Comparison of ENCODE assay signal across 8 cellular contexts in the genomic region with DNA sequence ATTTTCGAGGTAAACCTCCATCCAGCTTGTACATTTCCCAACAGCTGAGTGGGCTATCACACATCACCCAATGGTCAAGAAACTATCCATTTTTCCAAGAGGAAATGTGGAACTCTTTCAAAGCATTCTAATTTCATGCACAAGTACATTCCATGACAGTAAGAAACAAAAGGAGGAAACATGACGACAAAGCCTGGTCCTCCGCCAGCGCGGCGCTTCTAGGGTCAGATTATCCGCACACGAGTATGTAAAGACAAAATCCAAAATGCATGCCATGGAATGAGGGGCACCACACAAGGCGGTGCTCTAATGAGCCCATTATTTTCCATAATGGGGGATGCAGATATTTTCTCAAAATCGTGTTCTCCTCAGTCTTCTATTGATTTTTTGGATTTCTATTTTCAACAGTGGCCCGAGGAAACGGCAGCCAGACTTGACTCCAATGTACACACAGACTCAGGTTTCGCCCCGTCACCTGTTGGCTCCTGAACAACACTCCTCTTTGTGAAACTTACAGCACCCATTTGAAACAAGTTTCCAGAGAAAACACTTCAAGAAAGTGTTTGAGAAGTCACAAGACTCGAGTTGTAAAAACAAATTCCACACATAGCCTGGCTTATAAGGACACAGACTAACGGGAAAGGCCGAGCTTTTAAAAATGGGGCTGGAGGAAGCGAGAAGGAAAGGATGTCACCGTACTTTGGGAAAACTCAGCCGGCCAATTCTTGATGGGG.
DNase-seq lines count a peak whose midpoint lies in the region; ATAC-seq and TF ChIP-seq lines count a peak whose summit lies in the region.

No MANE protein-coding gene starts in this region.

- TF ChIP-seq POLR2A in adrenal gland (IDR thresholded peaks at IDR 0.05), result no peak

- WGBS in adrenal gland, 4 donors, result 33 to 44% (median 42%) methylated on average over 20 of the region's 20 CpGs

- no peaks in the 10 kb centered on the region for H3K27me3 ChIP-seq in cardiac muscle cell
- H3K27me3 ChIP-seq in adrenal gland, result no peaks in the 10 kb centered on the region
- no peaks in the 10 kb centered on the region for H3K27me3 ChIP-seq in stomach smooth muscle (ENCODE audit: control insufficient read depth in 1 of 2, insufficient read depth in 2 of 2, low read length in 2 of 2)

- peak overlapping the region; percentile 95 for H3K27ac ChIP-seq in cardiac muscle cell
- peak overlapping the region in 4 of 5 donors; percentile 33 to 89 (median 70) for H3K27ac ChIP-seq in adrenal gland
- H3K27ac ChIP-seq in stomach smooth muscle (ENCODE audit: low read length), result peak overlapping the region; percentile 69

- H3K4me3 ChIP-seq in cardiac muscle cell, result peak overlapping the region; percentile 78
- H3K4me3 ChIP-seq in adrenal gland, result peak overlapping the region in 2 of 4 donors; percentile 47 to 72
- H3K4me3 ChIP-seq in stomach smooth muscle (ENCODE audit: low read length in 2 of 2), result peak overlapping the region; percentile 78 to 92

- H3K9ac ChIP-seq in stomach smooth muscle (ENCODE audit: low read length in 2 of 2), result peak overlapping the region; percentile 63 to 66

- no peak for ATAC-seq in HG03159 (IDR thresholded peaks at IDR 0.05; ENCODE audit: unreplicated experiment)

- no peaks in the 10 kb centered on the region for H3K9me3 ChIP-seq in cardiac muscle cell (ENCODE audit: low read depth)
- H3K9me3 ChIP-seq in adrenal gland (replicated peaks in 1 of 3), result no peaks in the 10 kb centered on the region
- no peaks in the 10 kb centered on the region for H3K9me3 ChIP-seq in stomach smooth muscle (ENCODE audit: control insufficient read depth in 2 of 2, low read length in 2 of 2)

- no peak for TF ChIP-seq CTCF in cardiac muscle cell (IDR thresholded peaks at IDR 0.05; ENCODE audit: low read depth, low read length)
- no peak for TF ChIP-seq CTCF in adrenal gland (IDR thresholded peaks at IDR 0.05)

- peaks cover 50% of the 10 kb centered on the region for H3K4me1 ChIP-seq in cardiac muscle cell (ENCODE audit: low read depth)
- H3K4me1 ChIP-seq in adrenal gland (replicated peaks in 1 of 2), result peaks cover 8 to 16% of the 10 kb centered on the region in 2 donors
- peaks cover 11% of the 10 kb centered on the region for H3K4me1 ChIP-seq in stomach smooth muscle (ENCODE audit: control insufficient read depth, insufficient read depth, low read length)

- H3K36me3 ChIP-seq in cardiac muscle cell (no peaks in the 10 kb centered on the region), adrenal gland (replicated peaks in 1 of 2) (no peaks in the 10 kb centered on the region), stomach smooth muscle (ENCODE audit: control insufficient read depth in 2 of 2, insufficient read depth in 2 of 2, low read length in 2 of 2) (no peaks in the 10 kb centered on the region)

- DNase-seq in cardiac muscle cell (ENCODE audit: low read depth in 1 of 2, low spot score in 1 of 2) (peak; percentile 40 to 81), cardiac septum (ENCODE audit: low spot score) (no peak), adrenal gland (peak; percentile 18 to 85 (median 49)), islet precursor cell (peak; percentile 64), DMS153 (lab: John Stamatoyannopoulos, UW) (no peak)
- no peak for DNase-seq in stimulated activated CD4-positive, alpha-beta T cell treated with anti-CD3 and anti-CD28 coated beads, Interleukin-15, amount 100 ng/mL, for 24 hours

- intact Hi-C loops in cardiac septum (cut with DNase I) (loop anchor here (2.0 to 10.0 kb wide), 5 partner anchors 87 to 855 kb away; partner anchors contain the start of gene GXYLT1), adrenal gland (cut with DNase I) (loop anchor here in 1 of 2 donors (5.0 to 10.0 kb wide), 2 partner anchors 85 to 853 kb away; no protein-coding TSS in a partner anchor)

Comparison
In these comparisons a context has a peak if more than half of its experiments do, and no peak if none do; other contexts are left out.
1. DNase-seq: peak in cardiac muscle cell (2 of 2), adrenal gland (7 of 7) and islet precursor cell (single experiment); none in cardiac septum (single experiment), DMS153 (single experiment) and stimulated activated CD4-positive, alpha-beta T cell treated with anti-CD3 and anti-CD28 coated beads, Interleukin-15, amount 100 ng/mL, for 24 hours (single experiment).
2. Peak in every context shown above with its lines, with median percentiles within 50 percentile points of each other: H3K27ac ChIP-seq.